8 cellular contexts compared by ENCODE assay signal in genomic region chr1:53278294-53278693, GRCh38. TPM values are rescaled to one million over a fixed set of nuclear protein-coding genes. Genes with fewer than 3 reads are reported as not detected.
DNase-seq lines count a peak whose midpoint lies in the region; TF ChIP-seq lines count a peak whose summit lies in the region.

No MANE protein-coding gene starts in this region.

- H3K4me1 Mint-ChIP-seq in neural crest cell = no peaks in the 10 kb centered on the region

- peak overlapping the region; percentile 57 for H3K27ac Mint-ChIP-seq in neural crest cell (ENCODE audit: unreplicated experiment)

- DNase-seq in NK-92 treated with Interleukin-12 subunit alpha and Interleukin-12 subunit beta, amount 100 ng/mL, for 24 hours (lab: John Stamatoyannopoulos, UW) = peak; percentile 15
- DNase-seq in NK-92 (lab: John Stamatoyannopoulos, UW; ENCODE audit: unreplicated experiment) = no peak
- DNase-seq in NCI-H748 (lab: John Stamatoyannopoulos, UW; ENCODE audit: unreplicated experiment) = peak; percentile 25
- peak; percentile 24 for DNase-seq in activated CD8-positive, alpha-beta memory T cell treated with anti-CD3 and anti-CD28 coated beads, Interleukin-2, amount 50 U/mL, for 24 hours (ENCODE audit: extremely low read depth)
- peak; percentile 26 for DNase-seq in epithelial cell of esophagus (ENCODE audit: low read depth)
- peak; percentile 71 for DNase-seq in neural crest cell (ENCODE audit: low read depth, low spot score)
- DNase-seq in superior temporal gyrus (ENCODE audit: extremely low spot score) = peak; percentile 82
- DNase-seq in COR-L47 (lab: John Stamatoyannopoulos, UW) = no peak

- TF ChIP-seq CTCF in epithelial cell of esophagus (IDR thresholded peaks at IDR 0.05; ENCODE audit: insufficient read depth, low read depth, low read length, missing control alignments) = peak; percentile 86
- peak; percentile 97 for TF ChIP-seq CTCF in neural crest cell (conservative IDR thresholded peaks at IDR 0.05)

- H3K4me3 ChIP-seq in epithelial cell of esophagus (ENCODE audit: low read length) = no peak overlapping the region

- H3K36me3 Mint-ChIP-seq in neural crest cell (ENCODE audit: low read depth) = peaks cover 6% of the 10 kb centered on the region

- H3K4me3 Mint-ChIP-seq in neural crest cell = no peak overlapping the region

- no peaks in the 10 kb centered on the region for H3K9me3 Mint-ChIP-seq in neural crest cell

- no peaks in the 10 kb centered on the region for H3K27me3 Mint-ChIP-seq in neural crest cell (ENCODE audit: low read depth)

RNA-seq across cellular contexts. Expression of gene MAGOH, which starts 40.0 kb away (rescaled TPM):
- 76.6 and 78.9 TPM in 2 replicates for total RNA-seq in neural crest cell

RNA-seq across cellular contexts. Expression of gene LRP8, which starts 49.6 kb away (rescaled TPM):
- total RNA-seq in neural crest cell = 49.7 and 59.5 TPM in 2 replicates

RNA-seq across cellular contexts. Expression of gene CZIB, which starts 57.9 kb away (rescaled TPM):
- total RNA-seq in neural crest cell = 82.2 and 84.1 TPM in 2 replicates

Comparison
In these comparisons a context has a peak if more than half of its experiments do, and no peak if none do; other contexts are left out.
1. DNase-seq: peak in NK-92 treated with Interleukin-12 subunit alpha and Interleukin-12 subunit beta, amount 100 ng/mL, for 24 hours (single experiment), NCI-H748 (single experiment), activated CD8-positive, alpha-beta memory T cell treated with anti-CD3 and anti-CD28 coated beads, Interleukin-2, amount 50 U/mL, for 24 hours (single experiment), epithelial cell of esophagus (single experiment), neural crest cell (single experiment) and superior temporal gyrus (single experiment); none in NK-92 (single experiment) and COR-L47 (single experiment).